Comparison of ENCODE assay signal across 12 cellular contexts in genomic region chr16:5089911-5090555, GRCh38. TPM values are rescaled to one million over a fixed set of nuclear protein-coding genes. Genes with fewer than 3 reads are reported as not detected.
"Had no signal": no experiment of that assay in that cellular context is flagged by ENCODE, and none has a peak within 500 bp of the region (broad histone marks: within the 10 kb centered on the region; RNA-seq: fewer than 3 reads in every experiment).

No MANE protein-coding gene starts in this region.

RNA-seq across cellular contexts. Expression of gene C16orf89, which starts 24.3 kb away (rescaled TPM):
- total RNA-seq: naive thymus-derived CD4-positive, alpha-beta T cell; naive thymus-derived CD8-positive, alpha-beta T cell; natural killer cell; natural killer cell treated with Interleukin-12 subunit alpha and Interleukin-12 subunit beta and Interleukin-15 and Interleukin-18, amount 100 ng/mL, for 72 hours; neural crest cell; osteoblast; osteocyte; progenitor cell of endocrine pancreas; pulmonary artery endothelial cell; right lobe of liver; smooth muscle cell had no signal
- polyA plus RNA-seq: naive thymus-derived CD4-positive, alpha-beta T cell; naive thymus-derived CD8-positive, alpha-beta T cell; neural cell; smooth muscle cell had no signal
